15 cellular contexts compared by ENCODE assay signal in the genomic region with DNA sequence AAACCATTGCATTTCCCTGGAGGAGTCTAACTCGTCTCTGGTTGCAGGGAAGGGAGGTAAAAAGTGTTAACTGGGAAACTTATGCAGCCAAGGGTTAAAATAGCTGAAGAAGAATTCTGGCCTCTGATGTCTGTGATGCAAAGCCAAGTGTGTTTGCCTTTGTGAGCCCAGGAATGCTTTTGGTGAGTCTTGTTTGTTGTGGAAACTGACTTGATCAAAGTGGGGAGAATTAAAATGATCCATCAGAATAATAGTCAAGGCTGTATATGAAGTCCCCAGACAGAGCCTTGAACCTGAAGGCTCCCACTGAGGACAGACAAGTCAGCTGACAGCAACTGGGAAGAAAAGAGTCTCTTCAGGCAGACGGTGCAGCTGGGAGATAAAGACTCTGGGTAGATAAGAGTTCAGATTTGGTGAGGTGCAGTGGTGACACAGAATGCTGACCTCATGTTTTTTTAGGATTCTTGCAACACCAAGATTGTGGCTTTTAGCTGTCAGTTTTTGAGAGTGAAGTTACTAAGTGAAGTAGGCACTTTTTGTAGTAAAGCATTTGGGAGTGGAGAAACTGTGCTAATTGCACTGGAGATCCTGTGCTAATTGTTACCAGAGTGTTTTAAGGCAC. TPM values are rescaled to one million over a fixed set of nuclear protein-coding genes. Genes with fewer than 3 reads are reported as not detected.
DNase-seq lines count a peak whose midpoint lies in the region; ATAC-seq, FAIRE-seq and TF ChIP-seq lines count a peak whose summit lies in the region.
"Had no signal": no experiment of that assay in that cellular context is flagged by ENCODE, and none has a peak within 500 bp of the region (broad histone marks: within the 10 kb centered on the region; RNA-seq: fewer than 3 reads in every experiment).

No MANE protein-coding gene starts in this region.

- H3K4me1 Mint-ChIP-seq in nephron, result peaks cover 49% of the 10 kb centered on the region

- H3K36me3 ChIP-seq in H7 (replicated peaks; ENCODE audit: control insufficient read depth, insufficient read depth, low read length) (no peaks in the 10 kb centered on the region), esophagus muscularis mucosa (no peaks in the 10 kb centered on the region)
- H3K36me3 ChIP-seq: BLaER1, SJCRH30 had no signal

- H3K4me3 Mint-ChIP-seq in nephron, result peak overlapping the region in 1 of 3 experiments; percentile 29
- H3K4me3 Mint-ChIP-seq: natural killer cell treated with Interleukin-12 subunit alpha and Interleukin-12 subunit beta and Interleukin-15 and Interleukin-18, amount 100 ng/mL, for 72 hours had no signal

- peak; percentile 22 for DNase-seq in H7
- peak; percentile 3 for DNase-seq in RPMI8226
- DNase-seq in esophagus muscularis mucosa (ENCODE audit: extremely low spot score), result no peak
- DNase-seq in NCI-H1436 (lab: John Stamatoyannopoulos, UW), result no peak
- no peak for DNase-seq in epidermal melanocyte (ENCODE audit: insufficient read length, low spot score)
- no peak for DNase-seq in GM12891 (ENCODE audit: insufficient read length, low spot score)
- DNase-seq: activated CD4-positive, CD25-positive, alpha-beta regulatory T cell treated with anti-CD3 and anti-CD28 coated beads, Interleukin-2, amount 50 U/mL, for 72 hours; NCI-H1048; NCI-H524 treated with DMSO at 0.1 percent for 48 hours; SJCRH30 had no signal

- intact Hi-C loops in esophagus muscularis mucosa (cut with DNase I), result no loop called here

- FAIRE-seq in GM12891 (lab: Jason Lieb, UNC), result no peak
- FAIRE-seq: islet of Langerhans had no signal

- H3K27me3 Mint-ChIP-seq in nephron (ENCODE audit: low read depth), result peaks cover 10% of the 10 kb centered on the region

- peak overlapping the region; percentile 60 to 78 (median 76) for H3K27ac ChIP-seq in esophagus muscularis mucosa (replicated peaks in 1 of 4)
- H3K27ac ChIP-seq: BLaER1, SJCRH30 had no signal

- TF ChIP-seq POLR2A in esophagus muscularis mucosa (IDR thresholded peaks at IDR 0.05; ENCODE audit: low read depth), result no peak
- TF ChIP-seq POLR2A in GM12891 (IDR thresholded peaks at IDR 0.05; ENCODE audit: low read depth, low read length), result no peak

- peak overlapping the region; percentile 97 to 99 (median 99) for H3K27ac Mint-ChIP-seq in nephron
- H3K27ac Mint-ChIP-seq: natural killer cell treated with Interleukin-12 subunit alpha and Interleukin-12 subunit beta and Interleukin-15 and Interleukin-18, amount 100 ng/mL, for 72 hours had no signal

- no peak for TF ChIP-seq EP300 in esophagus muscularis mucosa (IDR thresholded peaks at IDR 0.05)

- WGBS in esophagus muscularis mucosa, result 45% methylated on average over 2 of the region's 2 CpGs

- TF ChIP-seq CTCF in esophagus muscularis mucosa (IDR thresholded peaks at IDR 0.05) (no peak), nephron (IDR thresholded peaks at IDR 0.05; ENCODE audit: unreplicated experiment in 3 of 3) (no peak)

- ATAC-seq in HG03039 (IDR thresholded peaks at IDR 0.05; ENCODE audit: unreplicated experiment), result no peak
- ATAC-seq: natural killer cell treated with Interleukin-12 subunit alpha and Interleukin-12 subunit beta and Interleukin-15 and Interleukin-18, amount 100 ng/mL, for 72 hours had no signal

- no peak overlapping the region for H3K4me3 ChIP-seq in H7 (ENCODE audit: insufficient read depth, low read depth, low read length)
- H3K4me3 ChIP-seq in esophagus muscularis mucosa, result no peak overlapping the region
- H3K4me3 ChIP-seq: BLaER1, SJCRH30 had no signal

- H3K27me3 ChIP-seq in H7 (ENCODE audit: control insufficient read depth, insufficient read depth, low read length) (peaks cover 33% of the 10 kb centered on the region), esophagus muscularis mucosa (no peaks in the 10 kb centered on the region)
- H3K27me3 ChIP-seq: BLaER1, SJCRH30 had no signal

- no peaks in the 10 kb centered on the region for H3K9me3 Mint-ChIP-seq in nephron
- H3K9me3 Mint-ChIP-seq: natural killer cell treated with Interleukin-12 subunit alpha and Interleukin-12 subunit beta and Interleukin-15 and Interleukin-18, amount 100 ng/mL, for 72 hours had no signal

- no peaks in the 10 kb centered on the region for H3K36me3 Mint-ChIP-seq in nephron (ENCODE audit: low read depth)
- H3K36me3 Mint-ChIP-seq: natural killer cell treated with Interleukin-12 subunit alpha and Interleukin-12 subunit beta and Interleukin-15 and Interleukin-18, amount 100 ng/mL, for 72 hours had no signal

- H3K4me1 ChIP-seq in esophagus muscularis mucosa, result peaks cover 26 to 44% (median 35%) of the 10 kb centered on the region in 4 donors
- H3K4me1 ChIP-seq: SJCRH30 had no signal

- H3K9me3 ChIP-seq in esophagus muscularis mucosa, result no peaks in the 10 kb centered on the region
- H3K9me3 ChIP-seq: BLaER1, SJCRH30 had no signal

TF ChIP-seq in GM12891, 5 proteins besides CTCF, POLR2A, EP300 and RAD21:
- no peak for TF ChIP-seq POLR2AphosphoS5 (IDR thresholded peaks at IDR 0.05; ENCODE audit: low read depth, low read length)
- no peak for TF ChIP-seq SPI1 (IDR thresholded peaks at IDR 0.05; ENCODE audit: low read depth, low read length)
- TF ChIP-seq TAF1 (IDR thresholded peaks at IDR 0.05; ENCODE audit: low read depth, low read length), result no peak
- TF ChIP-seq PAX5 (IDR thresholded peaks at IDR 0.05; ENCODE audit: insufficient read depth, low read length, severe bottlenecking), result no peak
- no peak for TF ChIP-seq POU2F2 (IDR thresholded peaks at IDR 0.05; ENCODE audit: low read depth, low read length)

RNA-seq across cellular contexts. Expression of a gene that starts 59.6 kb away (rescaled TPM):
- 8.3 and 9.5 TPM in 2 replicates for total RNA-seq in H7 (2014; rRNA removed; shearing (Covaris generic))
- 100 to 1,000 TPM in 3 of 4 donors, 10 to 100 TPM in 1; 94.8 to 228 (median 163) TPM for total RNA-seq in esophagus muscularis mucosa
- polyA plus RNA-seq in GM12891 (2012; ENCODE audit: low read depth, missing spikeins), result 0.09 TPM
- total RNA-seq: natural killer cell treated with Interleukin-12 subunit alpha and Interleukin-12 subunit beta and Interleukin-15 and Interleukin-18, amount 100 ng/mL, for 72 hours had no signal

Comparison
In these comparisons a context has a peak if more than half of its experiments do, and no peak if none do; other contexts are left out.
1. DNase-seq: peak in H7 (single experiment) and RPMI8226 (single experiment); none in esophagus muscularis mucosa (single experiment), NCI-H1436 (single experiment), epidermal melanocyte (single experiment) and GM12891 (single experiment).